In the genomic region with DNA sequence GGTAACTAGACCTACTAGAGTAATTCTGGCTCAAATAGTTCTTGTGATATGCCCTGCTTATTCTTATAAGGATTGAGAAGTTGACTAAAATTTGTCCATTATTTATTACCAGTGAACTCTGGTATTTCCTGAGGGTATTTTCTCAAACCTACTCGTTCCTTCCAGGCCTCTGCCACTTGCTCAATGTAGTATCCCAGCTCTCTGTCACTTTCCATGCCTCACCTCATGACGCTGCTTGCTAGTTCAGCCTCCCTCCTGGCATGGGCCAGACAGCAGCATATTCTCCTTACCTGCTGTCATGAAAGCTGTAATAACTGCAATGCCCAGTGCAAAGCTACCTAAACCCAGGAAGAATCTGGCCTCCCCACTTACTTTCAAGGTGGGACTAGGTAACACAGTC, we compare ENCODE assay signal across 14 cellular contexts.
DNase-seq lines count a peak whose midpoint lies in the region; ATAC-seq and TF ChIP-seq lines count a peak whose summit lies in the region.
"Had no signal": no experiment of that assay in that cellular context is flagged by ENCODE, and none has a peak within 500 bp of the region (broad histone marks: within the 10 kb centered on the region; RNA-seq: fewer than 3 reads in every experiment).

No MANE protein-coding gene starts in this region.

- H3K27me3 ChIP-seq in PC-3 (ENCODE audit: low read length) (no peaks in the 10 kb centered on the region), mesenchymal stem cell (ENCODE audit: control insufficient read depth in 1 of 2, insufficient read depth in 1 of 2, low read length in 2 of 2) (no peaks in the 10 kb centered on the region), suprapubic skin (no peaks in the 10 kb centered on the region)
- H3K27me3 ChIP-seq: adrenal gland had no signal

- H3K4ac ChIP-seq in mesenchymal stem cell (ENCODE audit: low read depth in 1 of 2, low read length in 2 of 2), result peak overlapping the region in 1 of 2 experiments; percentile 35

- peak overlapping the region; percentile 66 for H4K8ac ChIP-seq in mesenchymal stem cell (ENCODE audit: low read length)

- H2AK5ac ChIP-seq in mesenchymal stem cell (ENCODE audit: low read length, severe bottlenecking), result peak overlapping the region; percentile 96

- no peaks in the 10 kb centered on the region for H3K79me1 ChIP-seq in mesenchymal stem cell (replicated peaks; ENCODE audit: low read length, poor library complexity, severe bottlenecking)

- H3K18ac ChIP-seq in mesenchymal stem cell (ENCODE audit: low read depth in 1 of 2, low read length in 2 of 2), result peak overlapping the region; percentile 85 to 90

- no peaks in the 10 kb centered on the region for H3K27me3 Mint-ChIP-seq in activated CD4-positive, alpha-beta T cell treated with anti-CD3 and anti-CD28 coated beads for 36 hours

- no peaks in the 10 kb centered on the region for H4K20me1 ChIP-seq in PC-3 (ENCODE audit: low read length)

- H2AFZ ChIP-seq in PC-3 (ENCODE audit: low read length) (no peak overlapping the region), mesenchymal stem cell (ENCODE audit: low read depth, low read length) (no peak overlapping the region)

- H2BK12ac ChIP-seq in mesenchymal stem cell (ENCODE audit: low read length in 2 of 2), result peak overlapping the region; percentile 82 to 85

- H3K14ac ChIP-seq in mesenchymal stem cell (ENCODE audit: low read length in 2 of 2), result no peak overlapping the region

- H3K9ac ChIP-seq in PC-3 (ENCODE audit: low read length), result no peak overlapping the region
- H3K9ac ChIP-seq in mesenchymal stem cell (ENCODE audit: low read length), result peak overlapping the region; percentile 87

- H3K4me1 ChIP-seq in PC-3 (ENCODE audit: insufficient read depth, low read length) (peaks cover 21% of the 10 kb centered on the region), mesenchymal stem cell (ENCODE audit: control insufficient read depth, insufficient read depth, low read depth, low read length) (peaks cover 2% of the 10 kb centered on the region), suprapubic skin (peaks cover 17% of the 10 kb centered on the region)
- H3K4me1 ChIP-seq: adrenal gland had no signal

- peak; percentile 8; the same call in 1 of the 2 replicates for ATAC-seq in PC-3
- no peak for ATAC-seq in activated CD4-positive, alpha-beta T cell treated with anti-CD3 and anti-CD28 coated beads for 36 hours
- ATAC-seq: esophagus mucosa had no signal

- H4K91ac ChIP-seq in mesenchymal stem cell (ENCODE audit: low read length), result peak overlapping the region; percentile 36

- no peak for TF ChIP-seq POLR2A in suprapubic skin (IDR thresholded peaks at IDR 0.05)

- TF ChIP-seq CTCF in PC-3 (conservative IDR thresholded peaks at IDR 0.05; ENCODE audit: low read depth, low read length) (no peak), epithelial cell of esophagus (IDR thresholded peaks at IDR 0.05; ENCODE audit: insufficient read depth, low read depth, low read length, missing control alignments) (no peak), suprapubic skin (IDR thresholded peaks at IDR 0.05) (no peak)

- no peak overlapping the region for H3K27ac Mint-ChIP-seq in activated CD4-positive, alpha-beta T cell treated with anti-CD3 and anti-CD28 coated beads for 36 hours

- 52% methylated on average over 2 of the region's 2 CpGs for WGBS in mesenchymal stem cell
- 68% methylated on average over 2 of the region's 2 CpGs for WGBS in suprapubic skin

- H3K27ac ChIP-seq in PC-3 (ENCODE audit: low read length) (peak overlapping the region; percentile 57), mesenchymal stem cell (ENCODE audit: low read length, poor library complexity, severe bottlenecking) (peak overlapping the region; percentile 100), suprapubic skin (peak overlapping the region; percentile 44)

- DNase-seq in PC-3 (no peak), epithelial cell of esophagus (ENCODE audit: low read depth) (peak; percentile 58), mesenchymal stem cell (peak; percentile 17), suprapubic skin (ENCODE audit: low spot score in 2 of 2) (no peak), HUDEP-2 (lab: John Stamatoyannopoulos, UW; ENCODE audit: unreplicated experiment in 76 of 76) (no peak), kidney tubule cell (ENCODE audit: low spot score) (no peak), NCI-H446 (lab: John Stamatoyannopoulos, UW) (no peak)
- no peak for DNase-seq in activated CD4-positive, alpha-beta T cell treated with anti-CD3 and anti-CD28 coated beads for 36 hours
- DNase-seq: activated CD4-positive, alpha-beta T cell treated with anti-CD3 and anti-CD28 coated beads, Interleukin-2, amount 50 U/mL, for 48 hours; DMS79 treated with DMSO at 0.1 percent for 48 hours; Kasumi-1; NCI-H510A treated with DMSO at 0.1 percent for 48 hours had no signal

- H2BK5ac ChIP-seq in mesenchymal stem cell (ENCODE audit: low read depth, low read length, poor library complexity, severe bottlenecking), result peak overlapping the region; percentile 98

- H3K4me3 ChIP-seq in PC-3 (ENCODE audit: low read length), result no peak overlapping the region
- no peak overlapping the region for H3K4me3 ChIP-seq in epithelial cell of esophagus (ENCODE audit: low read length)
- peak overlapping the region in 1 of 2 experiments; percentile 63 for H3K4me3 ChIP-seq in mesenchymal stem cell (ENCODE audit: insufficient read depth in 1 of 2, low read depth in 1 of 2, low read length in 2 of 2)
- H3K4me3 ChIP-seq in suprapubic skin, result no peak overlapping the region
- H3K4me3 ChIP-seq: adrenal gland had no signal

- H3K9me3 ChIP-seq in PC-3 (ENCODE audit: low read length) (no peaks in the 10 kb centered on the region), mesenchymal stem cell (ENCODE audit: control insufficient read depth, low read length) (no peaks in the 10 kb centered on the region), suprapubic skin (no peaks in the 10 kb centered on the region)
- H3K9me3 ChIP-seq: adrenal gland had no signal

- POLR2A ChIA-PET in PC-3 (lab: Charles Lee; ENCODE audit: unreplicated experiment), result no interaction called here
- POLR2A ChIA-PET in activated CD4-positive, alpha-beta T cell treated with anti-CD3 and anti-CD28 coated beads for 36 hours (lab: Charles Lee), result no interaction called here

- intact Hi-C loops in PC-3 (cut with micrococcal nuclease), result loop anchor here (10.0 kb wide), 2 partner anchors 355 to 605 kb away; a partner anchor contains a TSS
- intact Hi-C loops in activated CD4-positive, alpha-beta T cell treated with anti-CD3 and anti-CD28 coated beads for 36 hours (cut with DNase I, micrococcal nuclease), result no loop called here

- no peaks in the 10 kb centered on the region for H3K9me2 ChIP-seq in PC-3 (replicated peaks; ENCODE audit: low read length)

- H2BK15ac ChIP-seq in mesenchymal stem cell (ENCODE audit: low read depth, poor library complexity, severe bottlenecking), result peak overlapping the region; percentile 82

- H3K36me3 ChIP-seq in PC-3 (ENCODE audit: low read depth, low read length) (no peaks in the 10 kb centered on the region), mesenchymal stem cell (ENCODE audit: control insufficient read depth in 1 of 2, insufficient read depth in 2 of 2, low read depth in 1 of 2, low read length in 2 of 2) (no peaks in the 10 kb centered on the region), suprapubic skin (no peaks in the 10 kb centered on the region)
- H3K36me3 ChIP-seq: adrenal gland had no signal

- no TSS peak for BruUV-seq in PC-3 (replicated peaks; lab: Mats Ljungman, UMichigan)

- H3K4me3 Mint-ChIP-seq in activated CD4-positive, alpha-beta T cell treated with anti-CD3 and anti-CD28 coated beads for 36 hours, result no peak overlapping the region

- no peaks in the 10 kb centered on the region for H3K9me3 Mint-ChIP-seq in activated CD4-positive, alpha-beta T cell treated with anti-CD3 and anti-CD28 coated beads for 36 hours (ENCODE audit: low read depth)

- H3K23ac ChIP-seq in mesenchymal stem cell (ENCODE audit: low read length in 2 of 2), result no peak overlapping the region

- H3F3A ChIP-seq in PC-3 (ENCODE audit: low read length, unreplicated experiment), result no peaks in the 10 kb centered on the region

- CTCF ChIA-PET in PC-3 (lab: Charles Lee), result interaction anchor here (0.6 kb wide), 1 partner anchor 690 kb away, joined by 9 read pairs; no protein-coding TSS in a partner anchor
- CTCF ChIA-PET in activated CD4-positive, alpha-beta T cell treated with anti-CD3 and anti-CD28 coated beads for 36 hours (lab: Charles Lee), result interaction anchor here (0.6 kb wide), 1 partner anchor 485 kb away, joined by 3 read pairs; no protein-coding TSS in a partner anchor

- H3K79me2 ChIP-seq in PC-3 (ENCODE audit: low read length), result no peaks in the 10 kb centered on the region

- no peak for TF ChIP-seq EP300 in suprapubic skin (IDR thresholded peaks at IDR 0.05)

- no peaks in the 10 kb centered on the region for H3K36me3 Mint-ChIP-seq in activated CD4-positive, alpha-beta T cell treated with anti-CD3 and anti-CD28 coated beads for 36 hours (ENCODE audit: low read depth)

- no peak overlapping the region for H2BK120ac ChIP-seq in mesenchymal stem cell (ENCODE audit: low read depth, low read length)

- H3K4me2 ChIP-seq in PC-3 (ENCODE audit: low read length) (no peak overlapping the region), mesenchymal stem cell (ENCODE audit: low read length, poor library complexity, severe bottlenecking) (no peak overlapping the region)

- H3K4me1 Mint-ChIP-seq in activated CD4-positive, alpha-beta T cell treated with anti-CD3 and anti-CD28 coated beads for 36 hours, result no peaks in the 10 kb centered on the region

Comparison
In these comparisons a context has a peak if more than half of its experiments do, and no peak if none do; other contexts are left out.
1. DNase-seq: peak in epithelial cell of esophagus (single experiment) and mesenchymal stem cell (single experiment); none in PC-3 (single experiment), suprapubic skin (0 of 2), HUDEP-2 (0 of 76), kidney tubule cell (single experiment), NCI-H446 (0 of 2) and activated CD4-positive, alpha-beta T cell treated with anti-CD3 and anti-CD28 coated beads for 36 hours (single experiment).
2. H3K27ac ChIP-seq: peak in every context shown above with its lines; median percentile 100 in mesenchymal stem cell; 57 in PC-3; 44 in suprapubic skin.